8 cellular contexts compared by ENCODE assay signal in genomic region chr16:24541534-24541933, GRCh38. TPM values are rescaled to one million over a fixed set of nuclear protein-coding genes. Genes with fewer than 3 reads are reported as not detected.
A peak's percentile ranks its signal among the peaks of the same experiment; 100 is the strongest.
DNase-seq lines count a peak whose midpoint lies in the region; ATAC-seq and TF ChIP-seq lines count a peak whose summit lies in the region.

No MANE protein-coding gene starts in this region.

- H3K36me3 ChIP-seq in cardiac muscle cell (peaks cover 9% of the 10 kb centered on the region), mesenchymal stem cell (ENCODE audit: control insufficient read depth in 1 of 2, insufficient read depth in 2 of 2, low read depth in 1 of 2, low read length in 2 of 2) (peaks cover 0 to 9% of the 10 kb centered on the region in 2 experiments), urinary bladder (ENCODE audit: insufficient read depth) (no peaks in the 10 kb centered on the region)

- intact Hi-C loops in left ventricle myocardium superior (cut with micrococcal nuclease): no loop called here

- H3K27ac ChIP-seq in cardiac muscle cell: peak overlapping the region; percentile 100
- no peak overlapping the region for H3K27ac ChIP-seq in mesenchymal stem cell (ENCODE audit: low read length, poor library complexity, severe bottlenecking)
- no peak overlapping the region for H3K27ac ChIP-seq in urinary bladder (ENCODE audit: low read depth)

- H2BK12ac ChIP-seq in mesenchymal stem cell (ENCODE audit: low read length in 2 of 2): no peak overlapping the region

- no peaks in the 10 kb centered on the region for H3K9me3 ChIP-seq in cardiac muscle cell (ENCODE audit: low read depth)
- no peaks in the 10 kb centered on the region for H3K9me3 ChIP-seq in mesenchymal stem cell (ENCODE audit: control insufficient read depth, low read length)

- H3K9ac ChIP-seq in mesenchymal stem cell (ENCODE audit: low read length): peak overlapping the region; percentile 100

- H3K79me1 ChIP-seq in mesenchymal stem cell (replicated peaks; ENCODE audit: low read length, poor library complexity, severe bottlenecking): no peaks in the 10 kb centered on the region

- no peak overlapping the region for H2AK5ac ChIP-seq in mesenchymal stem cell (ENCODE audit: low read length, severe bottlenecking)

- H4K8ac ChIP-seq in mesenchymal stem cell (ENCODE audit: low read length): no peak overlapping the region

- 50% methylated on average over 1 of the region's 3 CpGs for WGBS in mesenchymal stem cell
- WGBS in urinary bladder: 2% methylated on average over 3 of the region's 3 CpGs

- H2BK5ac ChIP-seq in mesenchymal stem cell (ENCODE audit: low read depth, low read length, poor library complexity, severe bottlenecking): no peak overlapping the region

- peak overlapping the region; percentile 87 for H3K4me3 ChIP-seq in cardiac muscle cell
- peak overlapping the region; percentile 89 for H3K4me3 ChIP-seq in astrocyte of the spinal cord (ENCODE audit: low read depth, low read length)
- H3K4me3 ChIP-seq in mesenchymal stem cell (ENCODE audit: insufficient read depth in 1 of 2, low read depth in 1 of 2, low read length in 2 of 2): peak overlapping the region in 1 of 2 experiments; percentile 85
- H3K4me3 ChIP-seq in urinary bladder (ENCODE audit: low read depth, low read length): peak overlapping the region; percentile 97

- no peak overlapping the region for H3K4ac ChIP-seq in mesenchymal stem cell (ENCODE audit: low read depth in 1 of 2, low read length in 2 of 2)

- H3K18ac ChIP-seq in mesenchymal stem cell (ENCODE audit: low read depth in 1 of 2, low read length in 2 of 2): no peak overlapping the region

- peak overlapping the region; percentile 60 for H3K4me2 ChIP-seq in mesenchymal stem cell (ENCODE audit: low read length, poor library complexity, severe bottlenecking)

- H3K27me3 ChIP-seq in cardiac muscle cell: no peaks in the 10 kb centered on the region
- no peaks in the 10 kb centered on the region for H3K27me3 ChIP-seq in mesenchymal stem cell (ENCODE audit: control insufficient read depth in 1 of 2, insufficient read depth in 1 of 2, low read length in 2 of 2)

- TF ChIP-seq CTCF in cardiac muscle cell (IDR thresholded peaks at IDR 0.05; ENCODE audit: low read depth, low read length) (no peak), astrocyte of the spinal cord (IDR thresholded peaks at IDR 0.05; ENCODE audit: low read depth, low read length) (no peak)

- no peak for DNase-seq in cardiac muscle cell (ENCODE audit: low read depth in 1 of 2, low spot score in 1 of 2)
- DNase-seq in left ventricle myocardium superior: no peak
- peak; percentile 20 for DNase-seq in astrocyte of the spinal cord (ENCODE audit: low read depth, low spot score)
- DNase-seq in mesenchymal stem cell: no peak
- DNase-seq in NCI-H146 treated with DMSO at 0.1 percent for 48 hours (lab: John Stamatoyannopoulos, UW; ENCODE audit: unreplicated experiment): no peak

- no peak for ATAC-seq in left ventricle myocardium superior
- ATAC-seq in HG02798 (IDR thresholded peaks at IDR 0.05; ENCODE audit: poor library complexity, unreplicated experiment): no peak
- ATAC-seq in GM21576 (IDR thresholded peaks at IDR 0.05; ENCODE audit: unreplicated experiment): no peak

- H3K4me1 ChIP-seq in cardiac muscle cell (ENCODE audit: low read depth): peaks cover 38% of the 10 kb centered on the region
- H3K4me1 ChIP-seq in mesenchymal stem cell (ENCODE audit: control insufficient read depth, insufficient read depth, low read depth, low read length): peaks cover 10% of the 10 kb centered on the region
- H3K4me1 ChIP-seq in urinary bladder (ENCODE audit: insufficient read depth): no peaks in the 10 kb centered on the region

- no peak overlapping the region for H2AFZ ChIP-seq in mesenchymal stem cell (ENCODE audit: low read depth, low read length)

- H2BK15ac ChIP-seq in mesenchymal stem cell (ENCODE audit: low read depth, poor library complexity, severe bottlenecking): no peak overlapping the region

- H2BK120ac ChIP-seq in mesenchymal stem cell (ENCODE audit: low read depth, low read length): no peak overlapping the region

- no peak overlapping the region for H3K14ac ChIP-seq in mesenchymal stem cell (ENCODE audit: low read length in 2 of 2)

- in situ Hi-C loops in astrocyte of the spinal cord (cut with HindIII; ENCODE audit: low sequenced_read_pairs): no loop called here

- H3K23ac ChIP-seq in mesenchymal stem cell (ENCODE audit: low read length in 2 of 2): no peak overlapping the region

- H4K91ac ChIP-seq in mesenchymal stem cell (ENCODE audit: low read length): no peak overlapping the region

RNA-seq across cellular contexts. Expression of gene RBBP6, which starts 2.2 kb away (rescaled TPM):
- total RNA-seq in cardiac muscle cell: 79.3 and 145 TPM in 2 replicates
- polyA plus RNA-seq in cardiac muscle cell: 82.5 and 116 TPM in 2 replicates
- total RNA-seq in left ventricle myocardium superior: 26.4 TPM
- 30.1 TPM for polyA plus RNA-seq in mesenchymal stem cell (2013, experiment 1 of 2)
- 30.6 TPM for polyA plus RNA-seq in mesenchymal stem cell (2013, experiment 2 of 2)
- 87.3 TPM for total RNA-seq in urinary bladder
- 45.9 TPM for polyA plus RNA-seq in urinary bladder
